ENCODE assay signal across 9 cellular contexts in genomic region chr3:14203521-14204079, GRCh38. TPM values are rescaled to one million over a fixed set of nuclear protein-coding genes. Genes with fewer than 3 reads are reported as not detected.
A peak's percentile ranks its signal among the peaks of the same experiment; 100 is the strongest.
DNase-seq lines count a peak whose midpoint lies in the region; ATAC-seq and TF ChIP-seq lines count a peak whose summit lies in the region.
"Had no signal": no experiment of that assay in that cellular context is flagged by ENCODE, and none has a peak within 500 bp of the region (broad histone marks: within the 10 kb centered on the region; RNA-seq: fewer than 3 reads in every experiment).

No MANE protein-coding gene starts in this region.

- peaks cover 0 to 2% (median 1%) of the 10 kb centered on the region in 3 donors for H3K27me3 Mint-ChIP-seq in immature natural killer cell (ENCODE audit: low read depth in 3 of 3)
- H3K27me3 Mint-ChIP-seq: natural killer cell treated with Interleukin-12 subunit alpha and Interleukin-12 subunit beta and Interleukin-15 and Interleukin-18, amount 100 ng/mL, for 72 hours had no signal

- no peaks in the 10 kb centered on the region for H3K27me3 ChIP-seq in brain microvascular endothelial cell (replicated peaks)

- in situ Hi-C loops in brain microvascular endothelial cell (cut with HindIII; ENCODE audit: low pct_ligation_motif_present, low sequenced_read_pairs), result no loop called here

- H3K36me3 ChIP-seq in brain microvascular endothelial cell (replicated peaks), result no peaks in the 10 kb centered on the region

- peak; percentile 86 for DNase-seq in AG20443 (ENCODE audit: low spot score)
- peak; percentile 4 for DNase-seq in NCI-H1048 (lab: John Stamatoyannopoulos, UW)
- DNase-seq in SW 1271 (lab: John Stamatoyannopoulos, UW), result peak; percentile 14 to 68
- DNase-seq in brain microvascular endothelial cell, result peak; percentile 74
- DNase-seq in immature natural killer cell, result peak; percentile 12 to 33 (median 16)
- DNase-seq in stimulated activated CD4-positive, alpha-beta T cell treated with anti-CD3 and anti-CD28 coated beads, Interleukin-12 subunit alpha, Interleukin-12 subunit beta, amount 100 ng/mL, for 4 hours, result peak; percentile 16

- H3K4me1 Mint-ChIP-seq in immature natural killer cell, result peaks cover 0 to 3% of the 10 kb centered on the region in 2 donors

- no peak overlapping the region for H3K4me3 ChIP-seq in brain microvascular endothelial cell (ENCODE audit: low read depth, low read length)

- peaks cover 8 to 15% (median 13%) of the 10 kb centered on the region in 3 donors for H3K36me3 Mint-ChIP-seq in immature natural killer cell

- no peaks in the 10 kb centered on the region for H3K9me3 Mint-ChIP-seq in immature natural killer cell
- H3K9me3 Mint-ChIP-seq: natural killer cell treated with Interleukin-12 subunit alpha and Interleukin-12 subunit beta and Interleukin-15 and Interleukin-18, amount 100 ng/mL, for 72 hours had no signal

- no peak overlapping the region for H3K27ac ChIP-seq in brain microvascular endothelial cell

- no peak overlapping the region for H3K27ac Mint-ChIP-seq in immature natural killer cell
- H3K27ac Mint-ChIP-seq: natural killer cell treated with Interleukin-12 subunit alpha and Interleukin-12 subunit beta and Interleukin-15 and Interleukin-18, amount 100 ng/mL, for 72 hours had no signal

- H3K4me3 Mint-ChIP-seq in immature natural killer cell, result no peak overlapping the region
- H3K4me3 Mint-ChIP-seq: natural killer cell treated with Interleukin-12 subunit alpha and Interleukin-12 subunit beta and Interleukin-15 and Interleukin-18, amount 100 ng/mL, for 72 hours had no signal

- ATAC-seq in GM18511 (IDR thresholded peaks at IDR 0.05; ENCODE audit: unreplicated experiment), result peak; percentile 64
- ATAC-seq in HG03469 (IDR thresholded peaks at IDR 0.05; ENCODE audit: unreplicated experiment), result no peak

- peak; percentile 89 for TF ChIP-seq CTCF in brain microvascular endothelial cell (IDR thresholded peaks at IDR 0.05; ENCODE audit: low read depth, low read length, missing control alignments)

RNA-seq across cellular contexts. Expression of gene LSM3, which starts 25.0 kb away (rescaled TPM):
- polyA plus RNA-seq in immature natural killer cell, result 10 to 100 TPM; 28.3 to 38.3 (median 31.5) TPM

RNA-seq across cellular contexts. Expression of gene XPC, which starts 25.2 kb away (rescaled TPM):
- 10 to 100 TPM; 20.3 to 32.2 (median 22.6) TPM for polyA plus RNA-seq in immature natural killer cell

Comparison
In these comparisons a context has a peak if more than half of its experiments do, and no peak if none do; other contexts are left out.
1. DNase-seq: peak in every context shown above with its lines; median percentile 86 in AG20443; 74 in brain microvascular endothelial cell; 41 in SW 1271; 16 in immature natural killer cell; 16 in stimulated activated CD4-positive, alpha-beta T cell treated with anti-CD3 and anti-CD28 coated beads, Interleukin-12 subunit alpha, Interleukin-12 subunit beta, amount 100 ng/mL, for 4 hours; 4 in NCI-H1048.